1 cellular context compared by ENCODE assay signal in the genomic region with DNA sequence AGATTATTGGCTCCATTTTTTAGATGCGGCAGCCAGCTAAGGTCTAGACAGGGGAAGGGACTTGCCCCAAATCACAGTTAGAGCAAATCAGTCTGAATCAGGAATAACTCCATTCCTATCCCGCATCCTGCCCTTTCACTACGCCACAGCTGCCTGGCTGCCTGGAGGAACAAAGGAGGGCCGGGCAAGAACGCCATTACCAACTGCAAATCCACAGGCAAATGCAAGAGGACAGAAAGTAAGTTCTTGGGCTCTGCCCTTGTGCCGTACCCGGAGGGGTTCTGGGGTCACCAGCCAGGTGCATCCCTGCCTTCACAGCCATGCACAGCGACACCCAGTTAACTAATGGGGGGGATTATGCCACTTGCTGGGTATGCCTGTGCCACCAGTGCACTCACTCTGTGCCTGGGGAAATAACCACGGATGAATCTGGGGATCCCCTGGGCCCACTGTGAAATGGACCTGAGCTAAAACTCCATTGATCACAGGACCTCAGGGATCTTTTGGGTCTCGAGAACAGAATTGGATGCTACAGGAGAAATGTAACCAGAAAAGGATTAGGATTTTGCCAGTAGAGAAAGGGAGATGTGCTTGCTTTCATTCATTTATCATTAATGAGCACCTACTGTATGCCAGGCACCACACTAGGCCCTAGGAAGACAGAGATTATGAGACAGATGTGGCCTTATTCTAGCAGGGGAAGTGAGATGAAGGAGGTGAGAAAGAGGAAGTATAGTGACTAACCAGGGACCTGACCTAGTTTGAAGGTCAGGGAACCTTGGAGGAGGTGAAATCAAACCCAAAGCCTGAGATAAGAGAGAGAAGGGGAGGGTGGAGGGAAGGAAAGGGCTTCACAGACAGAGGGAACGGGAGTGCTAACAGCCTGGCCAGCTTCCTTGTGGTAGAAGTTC.
A peak's percentile ranks its signal among the peaks of the same experiment; 100 is the strongest.
TF ChIP-seq lines count a peak whose summit lies in the region.

No MANE protein-coding gene starts in this region.

TF ChIP-seq in H1, 55 proteins besides CTCF, POLR2A, EP300 and RAD21:
- TF ChIP-seq BACH1 (IDR thresholded peaks at IDR 0.05; ENCODE audit: low read length) (no peak), YY1 (IDR thresholded peaks at IDR 0.05; ENCODE audit: low read depth, low read length) (peak; percentile 67; the same call in 1 of the 2 replicates)
